ENCODE assay signal across 10 cellular contexts in the genomic region with DNA sequence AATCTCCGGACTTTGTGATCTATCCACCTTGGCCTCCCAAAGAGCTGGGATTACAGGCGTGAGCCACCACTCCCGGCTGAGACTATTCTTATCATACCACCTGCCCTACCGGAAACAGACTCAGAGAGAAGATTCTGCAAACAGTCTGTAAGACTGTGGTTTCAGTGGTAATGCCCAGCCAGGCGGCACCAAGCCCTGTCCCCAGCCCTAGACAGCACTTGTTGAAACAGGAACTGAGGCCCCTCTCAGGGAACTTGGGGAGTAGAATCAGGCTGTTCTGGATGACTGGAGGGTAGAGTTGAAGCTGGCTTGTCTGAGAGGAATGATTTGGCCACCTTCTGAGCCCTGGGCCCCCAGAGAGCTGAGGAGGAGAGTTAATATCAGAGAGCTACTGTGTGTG. TPM values are rescaled to one million over a fixed set of nuclear protein-coding genes. Genes with fewer than 3 reads are reported as not detected.
DNase-seq lines count a peak whose midpoint lies in the region; ATAC-seq, FAIRE-seq and TF ChIP-seq lines count a peak whose summit lies in the region.
"Had no signal": no experiment of that assay in that cellular context is flagged by ENCODE, and none has a peak within 500 bp of the region (broad histone marks: within the 10 kb centered on the region; RNA-seq: fewer than 3 reads in every experiment).

No MANE protein-coding gene starts in this region.

- no peak overlapping the region for H3K4me3 ChIP-seq in naive thymus-derived CD4-positive, alpha-beta T cell (ENCODE audit: low read length)
- H3K4me3 ChIP-seq in neuronal stem cell (ENCODE audit: low read length in 2 of 2): no peak overlapping the region

- no peak overlapping the region for H2AFZ ChIP-seq in neuronal stem cell (ENCODE audit: low read length)

- H3K27ac Mint-ChIP-seq in naive thymus-derived CD4-positive, alpha-beta T cell: peak overlapping the region in 1 of 9 donors; percentile 62

- H2BK5ac ChIP-seq in neuronal stem cell (ENCODE audit: low read length): no peak overlapping the region

- H3K36me3 ChIP-seq in naive thymus-derived CD4-positive, alpha-beta T cell (ENCODE audit: control insufficient read depth in 2 of 3, insufficient read depth in 3 of 3, low read length in 3 of 3): no peaks in the 10 kb centered on the region
- no peaks in the 10 kb centered on the region for H3K36me3 ChIP-seq in neuronal stem cell (replicated peaks in 1 of 2; ENCODE audit: control insufficient read depth in 2 of 2, insufficient read depth in 2 of 2, low read length in 2 of 2)
- H3K36me3 ChIP-seq: tibial artery had no signal

- H3K9me3 ChIP-seq in naive thymus-derived CD4-positive, alpha-beta T cell (ENCODE audit: control insufficient read depth in 2 of 3, low read length in 3 of 3): no peaks in the 10 kb centered on the region
- no peaks in the 10 kb centered on the region for H3K9me3 ChIP-seq in neuronal stem cell (replicated peaks in 1 of 2; ENCODE audit: control insufficient read depth in 2 of 2, insufficient read depth in 1 of 2, low read depth in 1 of 2, low read length in 2 of 2)
- H3K9me3 ChIP-seq: tibial artery had no signal

- H3K9ac ChIP-seq in neuronal stem cell (ENCODE audit: low read depth, low read length, poor library complexity): no peak overlapping the region

- H2AK5ac ChIP-seq in neuronal stem cell (ENCODE audit: low read depth, low read length): no peak overlapping the region

- no peak overlapping the region for H4K91ac ChIP-seq in neuronal stem cell (ENCODE audit: low read depth, low read length, poor library complexity)

- no peak overlapping the region for H2BK15ac ChIP-seq in neuronal stem cell (ENCODE audit: low read length)

- peaks cover 0 to 3% of the 10 kb centered on the region in 2 donors for H3K27me3 ChIP-seq in naive thymus-derived CD4-positive, alpha-beta T cell (ENCODE audit: control insufficient read depth in 2 of 2, insufficient read depth in 2 of 2, low read length in 2 of 2)
- peaks cover 0 to 25% (median 13%) of the 10 kb centered on the region in 3 experiments for H3K27me3 ChIP-seq in neuronal stem cell (ENCODE audit: control insufficient read depth in 3 of 3, insufficient read depth in 3 of 3, low read depth in 1 of 3, low read length in 3 of 3)

- no peaks in the 10 kb centered on the region for H3K9me3 Mint-ChIP-seq in naive thymus-derived CD4-positive, alpha-beta T cell

- H2BK12ac ChIP-seq in neuronal stem cell (ENCODE audit: low read length): no peak overlapping the region

- H3K4me1 ChIP-seq in naive thymus-derived CD4-positive, alpha-beta T cell (ENCODE audit: control insufficient read depth in 2 of 2, insufficient read depth in 2 of 2, low read length in 2 of 2): no peaks in the 10 kb centered on the region
- peaks cover 0 to 7% of the 10 kb centered on the region in 2 donors for H3K4me1 ChIP-seq in neuronal stem cell (ENCODE audit: control insufficient read depth in 2 of 2, insufficient read depth in 1 of 2, low read depth in 1 of 2, low read length in 2 of 2)

- no peak overlapping the region for H3K18ac ChIP-seq in neuronal stem cell (ENCODE audit: low read length)

- peaks cover 0 to 8% (median 0%) of the 10 kb centered on the region in 5 donors for H3K36me3 Mint-ChIP-seq in naive thymus-derived CD4-positive, alpha-beta T cell

- no peak overlapping the region for H3K4me2 ChIP-seq in neuronal stem cell (ENCODE audit: insufficient read depth, low read length, poor library complexity, severe bottlenecking)

- H3K27ac ChIP-seq in naive thymus-derived CD4-positive, alpha-beta T cell (ENCODE audit: low read depth, low read length): no peak overlapping the region
- H3K27ac ChIP-seq in neuronal stem cell (replicated peaks; ENCODE audit: low read length): no peak overlapping the region
- H3K27ac ChIP-seq: tibial artery had no signal

- H3K4me1 Mint-ChIP-seq in naive thymus-derived CD4-positive, alpha-beta T cell: peaks cover 4 to 33% (median 17%) of the 10 kb centered on the region in 7 donors

- no peak overlapping the region for H4K8ac ChIP-seq in neuronal stem cell (ENCODE audit: low read depth, low read length)

- intact Hi-C loops in naive thymus-derived CD4-positive, alpha-beta T cell (cut with micrococcal nuclease): no loop called here

- peak overlapping the region in 6 of 10 donors; percentile 10 to 64 (median 34) for H3K4me3 Mint-ChIP-seq in naive thymus-derived CD4-positive, alpha-beta T cell

- no peak for FAIRE-seq in D721Med (lab: Jason Lieb, UNC)

- DNase-seq in NAMALWA (ENCODE audit: low spot score) (peak; percentile 78), neuronal stem cell (ENCODE audit: low spot score) (no peak), D721Med (ENCODE audit: insufficient read length, low spot score) (no peak), middle frontal gyrus (ENCODE audit: extremely low spot score, low spot score) (no peak), T1000 (lab: John Stamatoyannopoulos, UW) (no peak)
- DNase-seq in naive thymus-derived CD4-positive, alpha-beta T cell: no peak
- DNase-seq: tibial artery had no signal

- no peak overlapping the region for H3K14ac ChIP-seq in neuronal stem cell (ENCODE audit: low read length)

- no peak for TF ChIP-seq CTCF in D721Med (IDR thresholded peaks at IDR 0.05; ENCODE audit: insufficient read depth, missing control alignments)

- no peak overlapping the region for H2BK120ac ChIP-seq in neuronal stem cell (ENCODE audit: low read depth, low read length)

- CTCF ChIA-PET in naive thymus-derived CD4-positive, alpha-beta T cell (lab: Charles Lee): no interaction called here

- H3K27me3 Mint-ChIP-seq in naive thymus-derived CD4-positive, alpha-beta T cell: peaks cover 34 to 44% (median 43%) of the 10 kb centered on the region in 5 donors

- no CpG with 5 or more reads among the region's 5 CpGs for WGBS in neuronal stem cell (ENCODE audit: extremely low coverage in 2 of 2, insufficient read length in 2 of 2, insufficient replicate concordance in 1 of 2), 2 donors

- peak; percentile 94 for ATAC-seq in GM18907 (IDR thresholded peaks at IDR 0.05; ENCODE audit: unreplicated experiment)
- peak; percentile 92 for ATAC-seq in HG02798 (IDR thresholded peaks at IDR 0.05; ENCODE audit: poor library complexity, unreplicated experiment)
- peak; percentile 65 for ATAC-seq in naive thymus-derived CD4-positive, alpha-beta T cell

- H3K23ac ChIP-seq in neuronal stem cell (ENCODE audit: low read depth, low read length, poor library complexity): no peak overlapping the region

- no peak overlapping the region for H3K4ac ChIP-seq in neuronal stem cell (ENCODE audit: low read length)

- no peaks in the 10 kb centered on the region for H3K79me1 ChIP-seq in neuronal stem cell (ENCODE audit: low read depth, low read length)

- POLR2A ChIA-PET in naive thymus-derived CD4-positive, alpha-beta T cell (lab: Charles Lee): no interaction called here

RNA-seq across cellular contexts. Expression of a gene that starts 1.3 kb away (rescaled TPM):
- total RNA-seq in naive thymus-derived CD4-positive, alpha-beta T cell: under 1 TPM in 4 of 5 experiments, not detected in 1; 0.14 to 0.56 (median 0.19) TPM
- under 1 TPM in 1 of 2 donors, not detected in 1; 0.24 TPM for polyA plus RNA-seq in naive thymus-derived CD4-positive, alpha-beta T cell
- polyA plus RNA-seq in neuronal stem cell (2013, experiment 1 of 2): 0.10 TPM
- polyA plus RNA-seq in neuronal stem cell (2013, experiment 2 of 2): 0.19 TPM
- total RNA-seq: mesenteric fat pad had no signal

RNA-seq across cellular contexts. Expression of a gene that starts 40.0 kb away (rescaled TPM):
- total RNA-seq in naive thymus-derived CD4-positive, alpha-beta T cell: 1 to 10 TPM in 3 of 5 experiments, under 1 TPM in 2; 0.59 to 1.1 (median 1.0) TPM
- under 1 TPM; 0.18 to 0.32 TPM for polyA plus RNA-seq in naive thymus-derived CD4-positive, alpha-beta T cell
- polyA plus RNA-seq in neuronal stem cell (2013, experiment 1 of 2): 1.4 TPM
- polyA plus RNA-seq in neuronal stem cell (2013, experiment 2 of 2): 1.3 TPM
